In genomic region chr2:9018109-9018508, GRCh38 we compare ENCODE assay signal across 21 cellular contexts.
"Had no signal": no experiment of that assay in that cellular context is flagged by ENCODE, and none has a peak within 500 bp of the region (broad histone marks: within the 10 kb centered on the region; RNA-seq: fewer than 3 reads in every experiment).

No MANE protein-coding gene starts in this region.

- FAIRE-seq: pancreas had no signal

- H3K4me1 ChIP-seq: ascending aorta, colonic mucosa, gastroesophageal sphincter, heart right ventricle, left lung, pancreas, right lobe of liver, stomach, vagina had no signal

- H3K36me3 ChIP-seq: ascending aorta, colonic mucosa, gastroesophageal sphincter, heart right ventricle, left lung, pancreas, right lobe of liver, stomach, vagina had no signal

- ATAC-seq: activated CD4-positive, CD25-positive, alpha-beta regulatory T cell treated with anti-CD3 and anti-CD28 coated beads, Interleukin-2, amount 50 U/mL, for 24 hours; activated naive CD8-positive, alpha-beta T cell treated with anti-CD3 and anti-CD28 coated beads, Interleukin-2, amount 50 U/mL, for 24 hours; activated T-cell treated with anti-CD3 and anti-CD28 coated beads, Interleukin-2, amount 50 U/mL, for 4 hours; gastroesophageal sphincter; heart right ventricle; left lung; naive thymus-derived CD8-positive, alpha-beta T cell; pancreas; right lobe of liver; stimulated activated effector memory CD8-positive, alpha-beta T cell treated with anti-CD3 and anti-CD28 coated beads, Interleukin-12 subunit alpha, Interleukin-12 subunit beta, amount 100 ng/mL, for 72 hours had no signal

- H3K27ac ChIP-seq: ascending aorta, colonic mucosa, gastroesophageal sphincter, heart right ventricle, left lung, pancreas, right lobe of liver, stomach, vagina had no signal

- H3K4me3 ChIP-seq: ascending aorta, colonic mucosa, gastroesophageal sphincter, heart right ventricle, left lung, mucosa of descending colon, pancreas, right lobe of liver, stomach, vagina had no signal

- H3K27me3 ChIP-seq: ascending aorta, colonic mucosa, gastroesophageal sphincter, left lung, pancreas, right lobe of liver, stomach, vagina had no signal

- DNase-seq: activated CD4-positive, alpha-beta T cell treated with anti-CD3 and anti-CD28 coated beads, Interleukin-2, amount 50 U/mL, for 1 hour; activated CD8-positive, alpha-beta memory T cell treated with anti-CD3 and anti-CD28 coated beads, Interleukin-2, amount 50 U/mL, for 4 hours; activated naive CD4-positive, alpha-beta T cell treated with anti-CD3 and anti-CD28 coated beads, Interleukin-2, amount 10 ng/mL, durations not matched to agents 7 days and 5 days; activated naive CD8-positive, alpha-beta T cell treated with anti-CD3 and anti-CD28 coated beads, Interleukin-2, amount 50 U/mL, for 24 hours; activated T-cell treated with anti-CD3 and anti-CD28 coated beads, Interleukin-2, amount 50 U/mL, for 4 hours; colonic mucosa; heart right ventricle; left lung; mucosa of descending colon; naive thymus-derived CD8-positive, alpha-beta T cell; pancreas; right lobe of liver; stimulated activated CD4-positive, alpha-beta T cell treated with anti-CD3 and anti-CD28 coated beads, Interleukin-4, amount 100 ng/mL, for 24 hours; stomach; T1000; trophoblast cell had no signal

- H3K9me3 ChIP-seq: ascending aorta, colonic mucosa, gastroesophageal sphincter, heart right ventricle, left lung, mucosa of descending colon, pancreas, right lobe of liver, stomach, vagina had no signal
